Comparison of ENCODE assay signal across 8 cellular contexts in genomic region chr7:147231275-147231674, GRCh38.
"Had no signal": no experiment of that assay in that cellular context is flagged by ENCODE, and none has a peak within 500 bp of the region (broad histone marks: within the 10 kb centered on the region; RNA-seq: fewer than 3 reads in every experiment).

No MANE protein-coding gene starts in this region.

- DNase-seq: GDM1, GF-D8 had no signal

- FAIRE-seq: G401.6, GM12878, GM12891, GM12892, GM18507, GM19239 had no signal

- ATAC-seq: GM12878 had no signal

- H3K4me3 ChIP-seq: GM12878 had no signal
